ENCODE assay signal across 20 cellular contexts in genomic region chr20:57056651-57057050, GRCh38.
A peak's percentile ranks its signal among the peaks of the same experiment; 100 is the strongest.
DNase-seq lines count a peak whose midpoint lies in the region; ATAC-seq and TF ChIP-seq lines count a peak whose summit lies in the region.
"Had no signal": no experiment of that assay in that cellular context is flagged by ENCODE, and none has a peak within 500 bp of the region (broad histone marks: within the 10 kb centered on the region; RNA-seq: fewer than 3 reads in every experiment).

No MANE protein-coding gene starts in this region.

- H3K4me1 ChIP-seq in PC-3 (ENCODE audit: insufficient read depth, low read length) (peaks cover 30% of the 10 kb centered on the region), smooth muscle cell (ENCODE audit: low read depth) (peaks cover 9% of the 10 kb centered on the region)
- H3K4me1 ChIP-seq: BE2C, HAP-1 had no signal

- CTCF ChIA-PET in PC-3 (lab: Charles Lee), result no interaction called here

- POLR2A ChIA-PET in PC-3 (lab: Charles Lee; ENCODE audit: unreplicated experiment), result no interaction called here

- H3K9me2 ChIP-seq in PC-3 (replicated peaks; ENCODE audit: low read length), result no peaks in the 10 kb centered on the region
- H3K9me2 ChIP-seq: SK-N-SH had no signal

- H3K27me3 Mint-ChIP-seq in glutamatergic neuron (ENCODE audit: unreplicated experiment), result no peaks in the 10 kb centered on the region

- no peaks in the 10 kb centered on the region for H3K9me3 ChIP-seq in PC-3 (ENCODE audit: low read length)
- H3K9me3 ChIP-seq in smooth muscle cell (replicated peaks; ENCODE audit: low read depth), result no peaks in the 10 kb centered on the region
- H3K9me3 ChIP-seq: A549, BE2C, HAP-1, SK-N-SH had no signal

- H3K4me1 Mint-ChIP-seq in glutamatergic neuron (ENCODE audit: low read depth, unreplicated experiment), result peaks cover 5% of the 10 kb centered on the region
- H3K4me1 Mint-ChIP-seq: GM23338 had no signal

- no peak overlapping the region for H2AFZ ChIP-seq in PC-3 (ENCODE audit: low read length)
- H2AFZ ChIP-seq in smooth muscle cell (ENCODE audit: low read depth), result no peak overlapping the region
- H2AFZ ChIP-seq: GM23338 had no signal

- H3K79me2 ChIP-seq in PC-3 (ENCODE audit: low read length), result no peaks in the 10 kb centered on the region
- H3K79me2 ChIP-seq in smooth muscle cell (ENCODE audit: low read depth), result no peaks in the 10 kb centered on the region

- TF ChIP-seq CTCF in PC-3 (conservative IDR thresholded peaks at IDR 0.05; ENCODE audit: low read depth, low read length) (no peak), glutamatergic neuron (IDR thresholded peaks at IDR 0.05; ENCODE audit: partially characterized antibody, unreplicated experiment) (no peak), smooth muscle cell (IDR thresholded peaks at IDR 0.05; ENCODE audit: borderline replicate concordance, insufficient read depth, poor library complexity, severe bottlenecking) (no peak)

- H3K4me3 ChIP-seq in PC-3 (ENCODE audit: low read length), result no peak overlapping the region
- no peak overlapping the region for H3K4me3 ChIP-seq in smooth muscle cell
- H3K4me3 ChIP-seq: A549, GM23338, HAP-1 had no signal

- peak; percentile 48 for ATAC-seq in PC-3
- no peak for ATAC-seq in HG03196 (IDR thresholded peaks at IDR 0.05; ENCODE audit: unreplicated experiment)
- ATAC-seq in GM21515 (IDR thresholded peaks at IDR 0.05; ENCODE audit: unreplicated experiment), result no peak
- ATAC-seq: A549, GM23338 had no signal

- no TSS peak for BruUV-seq in PC-3 (replicated peaks; lab: Mats Ljungman, UMichigan)

- WGBS in smooth muscle cell (ENCODE audit: low lambda C conversion rate), result 52% methylated on average over 5 of the region's 5 CpGs

- peaks cover 5% of the 10 kb centered on the region for H3K36me3 Mint-ChIP-seq in glutamatergic neuron (ENCODE audit: unreplicated experiment)
- H3K36me3 Mint-ChIP-seq: CD4-positive, CD25-positive, alpha-beta regulatory T cell; IgD-negative memory B cell had no signal

- no peak overlapping the region for H3K27ac Mint-ChIP-seq in glutamatergic neuron (ENCODE audit: unreplicated experiment)
- H3K27ac Mint-ChIP-seq: CD4-positive, CD25-positive, alpha-beta regulatory T cell; GM23338; IgD-negative memory B cell had no signal

- H3K9ac ChIP-seq in PC-3 (ENCODE audit: low read length), result no peak overlapping the region
- no peak overlapping the region for H3K9ac ChIP-seq in smooth muscle cell (ENCODE audit: low read depth)
- H3K9ac ChIP-seq: SK-N-SH had no signal

- H3K9me3 Mint-ChIP-seq in glutamatergic neuron (ENCODE audit: unreplicated experiment), result no peaks in the 10 kb centered on the region
- H3K9me3 Mint-ChIP-seq: GM23338 had no signal

- H3F3A ChIP-seq in PC-3 (ENCODE audit: low read length, unreplicated experiment), result no peaks in the 10 kb centered on the region
- no peaks in the 10 kb centered on the region for H3F3A ChIP-seq in smooth muscle cell (ENCODE audit: low read depth)

- H3K4me2 ChIP-seq in PC-3 (ENCODE audit: low read length), result peak overlapping the region; percentile 38
- peak overlapping the region; percentile 62 for H3K4me2 ChIP-seq in smooth muscle cell
- H3K4me2 ChIP-seq: A549, GM23338, SK-N-SH had no signal

- H3K27me3 ChIP-seq in PC-3 (ENCODE audit: low read length) (no peaks in the 10 kb centered on the region), smooth muscle cell (ENCODE audit: low read depth) (no peaks in the 10 kb centered on the region)

- H3K27ac ChIP-seq in PC-3 (ENCODE audit: low read length) (peak overlapping the region; percentile 66), smooth muscle cell (ENCODE audit: low read depth) (no peak overlapping the region)
- H3K27ac ChIP-seq: A549 had no signal

- H4K20me1 ChIP-seq in PC-3 (ENCODE audit: low read length) (no peaks in the 10 kb centered on the region), smooth muscle cell (ENCODE audit: low read depth) (no peaks in the 10 kb centered on the region)

- H3K4me3 Mint-ChIP-seq in glutamatergic neuron (ENCODE audit: unreplicated experiment), result peak overlapping the region; percentile 25
- H3K4me3 Mint-ChIP-seq: CD4-positive, CD25-positive, alpha-beta regulatory T cell; GM23338; IgD-negative memory B cell had no signal

- peak; percentile 40 for DNase-seq in Daoy (ENCODE audit: low read depth)
- peak; percentile 92 for DNase-seq in PC-3
- no peak for DNase-seq in glutamatergic neuron
- no peak for DNase-seq in smooth muscle cell (lab: John Stamatoyannopoulos, UW; ENCODE audit: unreplicated experiment)
- DNase-seq in NCI-H2107 treated with DMSO at 0.1 percent for 48 hours (lab: John Stamatoyannopoulos, UW; ENCODE audit: unreplicated experiment), result no peak
- DNase-seq: BE2C; CD4-positive, CD25-positive, alpha-beta regulatory T cell; NCI-H1694 treated with DMSO at 0.1 percent for 48 hours; NCI-H446 treated with DMSO at 0.1 percent for 48 hours; NCI-H526 treated with DMSO at 0.1 percent for 48 hours; OCI-M1; RPMI8226; SIG-M5; SK-N-SH had no signal

- intact Hi-C loops in PC-3 (cut with micrococcal nuclease), result no loop called here

- H3K36me3 ChIP-seq in PC-3 (ENCODE audit: low read depth, low read length) (no peaks in the 10 kb centered on the region), smooth muscle cell (ENCODE audit: low read depth) (no peaks in the 10 kb centered on the region)
- H3K36me3 ChIP-seq: BE2C, HAP-1 had no signal

Comparison
In these comparisons a context has a peak if more than half of its experiments do, and no peak if none do; other contexts are left out.
1. DNase-seq: peak in Daoy (single experiment) and PC-3 (single experiment); none in glutamatergic neuron (single experiment), smooth muscle cell (single experiment) and NCI-H2107 treated with DMSO at 0.1 percent for 48 hours (single experiment).